ENCODE assay signal across 11 cellular contexts in the genomic region with DNA sequence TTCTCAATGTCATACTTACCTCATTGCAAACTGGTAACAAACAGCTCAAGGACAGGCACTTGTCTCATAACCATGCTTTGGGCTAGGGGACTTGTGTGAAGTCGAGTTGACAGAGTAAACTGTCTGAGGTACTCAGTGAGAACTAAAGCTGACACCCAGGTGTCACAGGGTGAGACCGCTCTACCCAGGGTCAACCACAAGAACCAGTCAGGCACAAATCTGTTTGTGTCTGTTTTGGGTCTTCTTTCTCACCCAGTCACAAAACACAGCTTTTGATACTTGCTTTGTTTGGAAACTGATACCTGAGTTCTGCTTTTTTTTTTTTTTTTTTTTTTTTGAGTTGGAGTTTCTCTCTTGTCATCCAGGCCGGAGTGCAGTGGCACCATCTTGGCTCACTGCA.
DNase-seq lines count a peak whose midpoint lies in the region; ATAC-seq and TF ChIP-seq lines count a peak whose summit lies in the region.
"Had no signal": no experiment of that assay in that cellular context is flagged by ENCODE, and none has a peak within 500 bp of the region (broad histone marks: within the 10 kb centered on the region; RNA-seq: fewer than 3 reads in every experiment).

No MANE protein-coding gene starts in this region.

- TF ChIP-seq POLR2A in GM18505 (IDR thresholded peaks at IDR 0.05; ENCODE audit: borderline replicate concordance, extremely low read depth, insufficient read depth, insufficient read length), result no peak

- ATAC-seq in GM18505 (IDR thresholded peaks at IDR 0.05; ENCODE audit: unreplicated experiment) (peak; percentile 95), GM19467 (IDR thresholded peaks at IDR 0.05; ENCODE audit: unreplicated experiment) (peak; percentile 95), HG02885 (IDR thresholded peaks at IDR 0.05; ENCODE audit: poor library complexity, unreplicated experiment) (peak; percentile 96), HG03575 (IDR thresholded peaks at IDR 0.05; ENCODE audit: extremely low read depth, insufficient number of reproducible peaks, low FRiP score, unreplicated experiment) (peak; percentile 81)

- DNase-seq in DMS53 treated with DMSO at 0.1 percent for 48 hours (lab: John Stamatoyannopoulos, UW; ENCODE audit: unreplicated experiment) (no peak), ecto neural progenitor cell (ENCODE audit: low spot score) (no peak), inferior parietal cortex (ENCODE audit: extremely low spot score) (no peak), GDM1 (lab: John Stamatoyannopoulos, UW) (no peak)
- DNase-seq: adrenal gland, hypothalamus, NCI-H1092 had no signal
